In the genomic region with DNA sequence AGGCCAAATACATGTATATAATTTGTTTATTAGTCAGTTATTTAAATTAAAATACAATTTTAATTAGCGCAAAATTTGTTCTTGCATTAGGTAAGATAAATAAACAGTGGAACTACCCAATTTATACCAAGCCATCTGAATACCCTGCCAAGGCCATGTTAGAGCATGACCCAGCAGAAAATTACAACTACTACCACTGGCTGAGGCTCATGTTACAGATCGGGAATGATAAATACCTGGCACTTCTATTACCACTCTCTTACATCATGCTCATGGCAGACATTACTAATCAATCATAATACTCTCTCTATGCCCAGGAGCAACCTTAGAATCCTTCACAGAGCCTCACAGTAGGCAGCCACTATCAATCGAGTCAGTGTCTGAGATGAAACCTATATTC, we compare ENCODE assay signal across 15 cellular contexts. TPM values are rescaled to one million over a fixed set of nuclear protein-coding genes. Genes with fewer than 3 reads are reported as not detected.
A peak's percentile ranks its signal among the peaks of the same experiment; 100 is the strongest.
DNase-seq lines count a peak whose midpoint lies in the region; ATAC-seq and TF ChIP-seq lines count a peak whose summit lies in the region.
"Had no signal": no experiment of that assay in that cellular context is flagged by ENCODE, and none has a peak within 500 bp of the region (broad histone marks: within the 10 kb centered on the region; RNA-seq: fewer than 3 reads in every experiment).

No MANE protein-coding gene starts in this region.

- H3K9me3 ChIP-seq in adipocyte (ENCODE audit: control insufficient read depth, low read length): no peaks in the 10 kb centered on the region
- no peaks in the 10 kb centered on the region for H3K9me3 ChIP-seq in parathyroid adenoma (ENCODE audit: control insufficient read depth, low read length)
- no peaks in the 10 kb centered on the region for H3K9me3 ChIP-seq in BE2C
- H3K9me3 ChIP-seq: heart left ventricle had no signal

- H3K27me3 Mint-ChIP-seq in stimulated activated naive B cell treated with anti-CD40 and anti-IgM and Interleukin-4, amounts not matched to agents 10 μg/mL and 1 μg/mL and 100 μg/mL, for 72 hours: peaks cover 11 to 14% of the 10 kb centered on the region in 2 donors
- H3K27me3 Mint-ChIP-seq: dendritic cell treated with granulocyte-macrophage colony-stimulating factor and Interleukin-4, amounts not matched to agents 40 ng/mL and 50 ng/mL, for 4 days had no signal

- peaks cover 9% of the 10 kb centered on the region for H3K27me3 ChIP-seq in adipocyte (replicated peaks; ENCODE audit: control insufficient read depth, insufficient read depth, low read length)
- H3K27me3 ChIP-seq in parathyroid adenoma (ENCODE audit: control insufficient read depth, insufficient read depth, low read length): no peaks in the 10 kb centered on the region
- no peaks in the 10 kb centered on the region for H3K27me3 ChIP-seq in BE2C
- H3K27me3 ChIP-seq: heart left ventricle had no signal

- H3K4me3 ChIP-seq in adipocyte (ENCODE audit: low read length) (no peak overlapping the region), parathyroid adenoma (ENCODE audit: low read depth, low read length) (no peak overlapping the region), BE2C (ENCODE audit: low read depth, low read length) (no peak overlapping the region)
- H3K4me3 ChIP-seq: heart left ventricle, lung had no signal

- H3K9me3 Mint-ChIP-seq in stimulated activated naive B cell treated with anti-CD40 and anti-IgM and Interleukin-4, amounts not matched to agents 10 μg/mL and 1 μg/mL and 100 μg/mL, for 72 hours: no peaks in the 10 kb centered on the region
- H3K9me3 Mint-ChIP-seq: dendritic cell treated with granulocyte-macrophage colony-stimulating factor and Interleukin-4, amounts not matched to agents 40 ng/mL and 50 ng/mL, for 4 days had no signal

- H3K79me2 ChIP-seq in parathyroid adenoma: no peaks in the 10 kb centered on the region

- H3K4me2 ChIP-seq in parathyroid adenoma (ENCODE audit: low read length): no peak overlapping the region

- H3K4me1 Mint-ChIP-seq in stimulated activated naive B cell treated with anti-CD40 and anti-IgM and Interleukin-4, amounts not matched to agents 10 μg/mL and 1 μg/mL and 100 μg/mL, for 72 hours: peaks cover 0 to 6% of the 10 kb centered on the region in 2 donors

- TF ChIP-seq CTCF in parathyroid adenoma (IDR thresholded peaks at IDR 0.05) (no peak), BE2C (IDR thresholded peaks at IDR 0.05; ENCODE audit: low read depth, low read length) (no peak)

- H3K36me3 Mint-ChIP-seq in stimulated activated naive B cell treated with anti-CD40 and anti-IgM and Interleukin-4, amounts not matched to agents 10 μg/mL and 1 μg/mL and 100 μg/mL, for 72 hours: no peaks in the 10 kb centered on the region

- peak overlapping the region; percentile 30 for H2AFZ ChIP-seq in parathyroid adenoma

- peak; percentile 90 for DNase-seq in H4 (ENCODE audit: low spot score)
- DNase-seq in NCI-H460 (ENCODE audit: extremely low read depth, low read depth): peak; percentile 90
- DNase-seq in adipocyte (ENCODE audit: low read depth): peak; percentile 31
- DNase-seq in stimulated activated naive B cell treated with anti-CD40 and anti-IgM and Interleukin-4, amounts not matched to agents 10 μg/mL and 1 μg/mL and 100 μg/mL, for 72 hours: no peak
- DNase-seq in BE2C: no peak
- DNase-seq: activated naive CD4-positive, alpha-beta T cell treated with anti-CD3 and anti-CD28 coated beads, Interleukin-2, amount 50 U/mL, for 16 hours; heart left ventricle; occipital lobe; stimulated activated naive CD8-positive, alpha-beta T cell treated with anti-CD3 and anti-CD28 coated beads, Interleukin-15, Interleukin-2, amounts not matched to agents 100 U/mL and 50 U/mL, for 24 hours had no signal

- ATAC-seq in HG02884 (IDR thresholded peaks at IDR 0.05; ENCODE audit: unreplicated experiment) (no peak), GM18867 (IDR thresholded peaks at IDR 0.05; ENCODE audit: unreplicated experiment) (no peak)
- no peak for ATAC-seq in stimulated activated naive B cell treated with anti-CD40 and anti-IgM and Interleukin-4, amounts not matched to agents 10 μg/mL and 1 μg/mL and 100 μg/mL, for 72 hours (replicated peaks)
- ATAC-seq: heart left ventricle; stimulated activated naive CD8-positive, alpha-beta T cell treated with anti-CD3 and anti-CD28 coated beads, Interleukin-15, Interleukin-2, amounts not matched to agents 100 U/mL and 50 U/mL, for 24 hours had no signal

- no peak overlapping the region for H3K9ac ChIP-seq in adipocyte (ENCODE audit: low read length)
- H3K9ac ChIP-seq in parathyroid adenoma: no peak overlapping the region

- no peaks in the 10 kb centered on the region for H3K36me3 ChIP-seq in adipocyte (ENCODE audit: control insufficient read depth, insufficient read depth, low read length, severe bottlenecking)
- no peaks in the 10 kb centered on the region for H3K36me3 ChIP-seq in parathyroid adenoma (ENCODE audit: control insufficient read depth, insufficient read depth, low read length)
- no peaks in the 10 kb centered on the region for H3K36me3 ChIP-seq in BE2C
- H3K36me3 ChIP-seq: heart left ventricle had no signal

- H3K4me1 ChIP-seq in adipocyte (ENCODE audit: control insufficient read depth, insufficient read depth, low read length) (no peaks in the 10 kb centered on the region), parathyroid adenoma (peaks cover 25% of the 10 kb centered on the region), BE2C (peaks cover 6% of the 10 kb centered on the region; the same call in 1 of the 2 replicates)

- H3K4me3 Mint-ChIP-seq in stimulated activated naive B cell treated with anti-CD40 and anti-IgM and Interleukin-4, amounts not matched to agents 10 μg/mL and 1 μg/mL and 100 μg/mL, for 72 hours: no peak overlapping the region
- H3K4me3 Mint-ChIP-seq: dendritic cell treated with granulocyte-macrophage colony-stimulating factor and Interleukin-4, amounts not matched to agents 40 ng/mL and 50 ng/mL, for 4 days had no signal

- peak overlapping the region; percentile 6 for H3K27ac ChIP-seq in parathyroid adenoma
- H3K27ac ChIP-seq: heart left ventricle had no signal

- H3K27ac Mint-ChIP-seq in stimulated activated naive B cell treated with anti-CD40 and anti-IgM and Interleukin-4, amounts not matched to agents 10 μg/mL and 1 μg/mL and 100 μg/mL, for 72 hours: no peak overlapping the region
- H3K27ac Mint-ChIP-seq: dendritic cell treated with granulocyte-macrophage colony-stimulating factor and Interleukin-4, amounts not matched to agents 40 ng/mL and 50 ng/mL, for 4 days had no signal

RNA-seq across cellular contexts. Expression of gene LMOD3, which starts 21.2 kb away (rescaled TPM):
- total RNA-seq in H4 (2014; rRNA removed; shearing (Covaris generic)): not detected in 2 replicates
- total RNA-seq in NCI-H460 (2014; rRNA removed; shearing (Covaris generic)): 0.84 and 1.1 TPM in 2 replicates
- 0.17 TPM in 1 of 2 replicates, not detected in the other for polyA plus RNA-seq in NCI-H460 (2014; cell fraction: nucleus; rRNA removed)
- polyA plus RNA-seq in BE2C (2012; ENCODE audit: insufficient read depth, insufficient read length, low read depth): 0.32 TPM
- total RNA-seq: T-helper 1 cell treated with Interleukin-12 subunit alpha and Interleukin-12 subunit beta and Interleukin-4 antibody, amounts not matched to agents 30 ng/mL and 1 ng/mL, for 36 hours had no signal

RNA-seq across cellular contexts. Expression of gene ARL6IP5, which starts 58.9 kb away (rescaled TPM):
- 34.3 and 66.8 TPM in 2 replicates for total RNA-seq in H4 (2014; rRNA removed; shearing (Covaris generic))
- total RNA-seq in NCI-H460 (2014; rRNA removed; shearing (Covaris generic)): 89.7 and 102 TPM in 2 replicates
- polyA plus RNA-seq in NCI-H460 (2014; cell fraction: nucleus; rRNA removed): 18.1 and 41.5 TPM in 2 replicates
- polyA plus RNA-seq in BE2C (2012; ENCODE audit: insufficient read depth, insufficient read length, low read depth): 153 TPM

Comparison
In these comparisons a context has a peak if more than half of its experiments do, and no peak if none do; other contexts are left out.
1. DNase-seq: peak in H4 (single experiment), NCI-H460 (single experiment) and adipocyte (single experiment); none in stimulated activated naive B cell treated with anti-CD40 and anti-IgM and Interleukin-4, amounts not matched to agents 10 μg/mL and 1 μg/mL and 100 μg/mL, for 72 hours (single experiment) and BE2C (single experiment).